Comparison of ENCODE assay signal across 26 cellular contexts in genomic region chr17:28523876-28524275, GRCh38. TPM values are rescaled to one million over a fixed set of nuclear protein-coding genes. Genes with fewer than 3 reads are reported as not detected.
A peak's percentile ranks its signal among the peaks of the same experiment; 100 is the strongest.
DNase-seq lines count a peak whose midpoint lies in the region; ATAC-seq and TF ChIP-seq lines count a peak whose summit lies in the region.
"Had no signal": no experiment of that assay in that cellular context is flagged by ENCODE, and none has a peak within 500 bp of the region (broad histone marks: within the 10 kb centered on the region; RNA-seq: fewer than 3 reads in every experiment).

No MANE protein-coding gene starts in this region.

- no peak overlapping the region for H3K4me2 ChIP-seq in mammary epithelial cell (ENCODE audit: insufficient read depth, low read depth, low read length)
- H3K4me2 ChIP-seq: BLaER1, GM23338, PC-9 had no signal

- H3K4me3 Mint-ChIP-seq in MCF 10A (ENCODE audit: unreplicated experiment) (no peak overlapping the region), nephron progenitor cell (peak overlapping the region; percentile 54)
- H3K4me3 Mint-ChIP-seq: CD4-positive, alpha-beta T cell; GM23338; H9; HFFc6 had no signal

- H3K9me3 ChIP-seq in mammary epithelial cell (replicated peaks; ENCODE audit: insufficient read depth, low read length) (no peaks in the 10 kb centered on the region), HEK293 (ENCODE audit: control insufficient read depth, insufficient read depth, low read depth, low read length) (no peaks in the 10 kb centered on the region), thyroid gland (no peaks in the 10 kb centered on the region), A673 (ENCODE audit: low read depth, low read length, poor library complexity, severe bottlenecking) (no peaks in the 10 kb centered on the region)
- H3K9me3 ChIP-seq: BLaER1, MG63 had no signal

- TF ChIP-seq POLR2A in thyroid gland (IDR thresholded peaks at IDR 0.05) = no peak

- whole genome bisulfite sequencing in mammary epithelial cell (ENCODE audit: low coverage, missing lambda C conversion rate) = 76% methylated on average over 8 of the region's 15 CpGs
- 72 to 80% methylated on average over 5 to 12 of the region's 15 CpGs for WGBS in thyroid gland, 2 donors

- no peaks in the 10 kb centered on the region for H3K36me3 ChIP-seq in mammary epithelial cell (ENCODE audit: insufficient read depth, low read length)
- no peaks in the 10 kb centered on the region for H3K36me3 ChIP-seq in HEK293 (ENCODE audit: control insufficient read depth in 2 of 2, insufficient read depth in 1 of 2, low read length in 2 of 2)
- H3K36me3 ChIP-seq in thyroid gland = no peaks in the 10 kb centered on the region
- no peaks in the 10 kb centered on the region for H3K36me3 ChIP-seq in A673 (ENCODE audit: insufficient read depth, low read length, poor library complexity, severe bottlenecking)
- H3K36me3 ChIP-seq: BLaER1, MG63 had no signal

- no peak overlapping the region for H3K9ac ChIP-seq in mammary epithelial cell (ENCODE audit: insufficient read depth, low read length)
- H3K9ac ChIP-seq: BLaER1 had no signal

- dilution Hi-C loops in mammary epithelial cell (cut with HindIII; ENCODE audit: low sequenced_read_pairs) = no loop called here

- CTCF ChIA-PET in MCF 10A (lab: Yijun Ruan, JAX) = no interaction called here
- CTCF ChIA-PET in mammary epithelial cell (lab: Charles Lee; ENCODE audit: low non-redundant PET) = no interaction called here
- CTCF ChIA-PET in HEK293 (lab: Yijun Ruan, JAX) = interaction anchor here (0.7 kb wide), 1 partner anchor 54 kb away, joined by 4 read pairs; no protein-coding TSS in a partner anchor
- CTCF ChIA-PET in A673 (lab: Charles Lee) = no interaction called here

- H2AFZ ChIP-seq in mammary epithelial cell (ENCODE audit: low read depth, low read length) = no peak overlapping the region
- H2AFZ ChIP-seq: GM23338, PC-9 had no signal

- H4K20me1 ChIP-seq in mammary epithelial cell (ENCODE audit: insufficient read depth, low read length) = no peaks in the 10 kb centered on the region
- H4K20me1 ChIP-seq: BLaER1 had no signal

- no peaks in the 10 kb centered on the region for H3K9me3 Mint-ChIP-seq in MCF 10A (ENCODE audit: unreplicated experiment)
- H3K9me3 Mint-ChIP-seq in nephron progenitor cell = no peaks in the 10 kb centered on the region
- H3K9me3 Mint-ChIP-seq: CD4-positive, alpha-beta T cell; GM23338; H9; HFFc6 had no signal

- peak overlapping the region; percentile 80 for H3K27ac Mint-ChIP-seq in MCF 10A (ENCODE audit: low read depth, unreplicated experiment)
- peak overlapping the region; percentile 92 for H3K27ac Mint-ChIP-seq in nephron progenitor cell
- H3K27ac Mint-ChIP-seq: CD4-positive, alpha-beta T cell; GM23338; HFFc6 had no signal

- no peaks in the 10 kb centered on the region for H3K79me2 ChIP-seq in mammary epithelial cell (ENCODE audit: insufficient read depth, low read length)

- no peaks in the 10 kb centered on the region for H3K27me3 Mint-ChIP-seq in MCF 10A (ENCODE audit: insufficient read depth, unreplicated experiment)
- H3K27me3 Mint-ChIP-seq in nephron progenitor cell (ENCODE audit: low read depth, poor library complexity) = peaks cover 7% of the 10 kb centered on the region
- H3K27me3 Mint-ChIP-seq: CD4-positive, alpha-beta T cell had no signal

- intact Hi-C loops in MCF 10A (cut with micrococcal nuclease) = no loop called here
- intact Hi-C loops in mammary epithelial cell (cut with micrococcal nuclease) = no loop called here
- intact Hi-C loops in thyroid gland (cut with DNase I) = no loop called here
- intact Hi-C loops in A673 (cut with micrococcal nuclease; ENCODE audit: unreplicated experiment) = no loop called here

- DNase-seq in MCF 10A (ENCODE audit: unreplicated experiment) = no peak
- DNase-seq in mammary epithelial cell = no peak
- no peak for DNase-seq in nephron progenitor cell
- peak; percentile 41 to 43 for DNase-seq in thyroid gland
- no peak for DNase-seq in A673 (ENCODE audit: low spot score)
- DNase-seq: CD4-positive, alpha-beta T cell; H9; HFFc6; KBM-7; MG63; NCI-H1105 treated with DMSO at 0.1 percent for 48 hours; NCI-H2029; NCI-H446 treated with DMSO at 0.1 percent for 48 hours; NCI-H526; NCI-H82; PC-9; SIG-M5 had no signal

- H3K36me3 Mint-ChIP-seq in MCF 10A (ENCODE audit: insufficient read depth, unreplicated experiment) = peaks cover 4% of the 10 kb centered on the region
- H3K36me3 Mint-ChIP-seq in nephron progenitor cell (ENCODE audit: low read depth) = no peaks in the 10 kb centered on the region

- H3K27me3 ChIP-seq in mammary epithelial cell (ENCODE audit: insufficient read depth, low read length) (no peaks in the 10 kb centered on the region), thyroid gland (no peaks in the 10 kb centered on the region), A673 (replicated peaks; ENCODE audit: insufficient read depth, low read depth, low read length, poor library complexity) (no peaks in the 10 kb centered on the region)
- H3K27me3 ChIP-seq: BLaER1, MG63 had no signal

- H3K4me1 ChIP-seq in mammary epithelial cell (ENCODE audit: insufficient read depth, low read length) = peaks cover 10% of the 10 kb centered on the region
- peaks cover 5% of the 10 kb centered on the region; the same call in 1 of the 2 replicates for H3K4me1 ChIP-seq in HEK293 (ENCODE audit: control insufficient read depth, insufficient read depth, low read length)
- peaks cover 53 to 76% of the 10 kb centered on the region in 2 donors for H3K4me1 ChIP-seq in thyroid gland
- no peaks in the 10 kb centered on the region for H3K4me1 ChIP-seq in A673 (ENCODE audit: insufficient read depth, low read length, poor library complexity, severe bottlenecking)

- H3K4me1 Mint-ChIP-seq in MCF 10A (ENCODE audit: insufficient read depth, unreplicated experiment) (peaks cover 33% of the 10 kb centered on the region), nephron progenitor cell (peaks cover 94% of the 10 kb centered on the region)

- H3K27ac ChIP-seq in mammary epithelial cell (ENCODE audit: insufficient read depth, low read depth, low read length) (no peak overlapping the region), HEK293 (ENCODE audit: extremely low read depth, low read depth, low read length) (no peak overlapping the region), thyroid gland (peak overlapping the region; percentile 90 to 95 (median 94)), A673 (ENCODE audit: low read depth, low read length, poor library complexity, severe bottlenecking) (no peak overlapping the region)
- H3K27ac ChIP-seq: PC-9, SK-N-MC had no signal

- POLR2A ChIA-PET in MCF 10A (lab: Yijun Ruan, JAX) (interaction anchor here (0.7 kb wide), 1 partner anchor 12 kb away, joined by 3 read pairs; no protein-coding TSS in a partner anchor), HEK293 (lab: Yijun Ruan, JAX) (no interaction called here), A673 (lab: Charles Lee; ENCODE audit: low non-redundant PET) (no interaction called here)

- BruUV-seq in MCF 10A (replicated peaks; lab: Mats Ljungman, UMichigan) (no TSS peak), mammary epithelial cell (replicated peaks; lab: Mats Ljungman, UMichigan) (no TSS peak), A673 (replicated peaks; lab: Mats Ljungman, UMichigan) (no TSS peak)

- H3K4me3 ChIP-seq in mammary epithelial cell (replicated peaks in 1 of 3; ENCODE audit: insufficient read depth in 1 of 3, low read depth in 2 of 3, low read length in 3 of 3) (no peak overlapping the region), HEK293 (ENCODE audit: low read depth, low read length) (no peak overlapping the region), thyroid gland (replicated peaks in 1 of 3) (no peak overlapping the region), A673 (ENCODE audit: low read depth, low read length, poor library complexity, severe bottlenecking) (no peak overlapping the region)
- H3K4me3 ChIP-seq: BLaER1, GM23338, MG63, PC-9, SK-N-MC had no signal

- ATAC-seq in HG03159 (IDR thresholded peaks at IDR 0.05; ENCODE audit: unreplicated experiment) = no peak
- ATAC-seq: GM23338 had no signal

- TF ChIP-seq CTCF in MCF 10A (IDR thresholded peaks at IDR 0.05; ENCODE audit: unreplicated experiment) (no peak), mammary epithelial cell (conservative IDR thresholded peaks at IDR 0.05 in 1 of 2, IDR thresholded peaks at IDR 0.05 in 1 of 2; ENCODE audit: extremely low read depth in 1 of 2, insufficient read depth in 1 of 2, low read depth in 1 of 2, low read length in 2 of 2) (no peak), HEK293 (tag by site-specific recombination; IDR thresholded peaks at IDR 0.05) (no peak), nephron progenitor cell (IDR thresholded peaks at IDR 0.05) (no peak), thyroid gland (IDR thresholded peaks at IDR 0.05) (no peak), A673 (conservative IDR thresholded peaks at IDR 0.05; ENCODE audit: low read depth, low read length) (no peak)

- in situ Hi-C loops in mammary epithelial cell (cut with MboI; ENCODE audit: low sequenced_read_pairs in 2 of 2) = no loop called here

TF ChIP-seq in HEK293, 187 proteins besides CTCF, POLR2A, EP300 and RAD21 (continues in another document):
- no peak for TF ChIP-seq ZNF529 (tag by site-specific recombination; IDR thresholded peaks at IDR 0.05; ENCODE audit: insufficient replicate concordance)
- TF ChIP-seq ZNF791 (tag by site-specific recombination; IDR thresholded peaks at IDR 0.05) = no peak

RNA-seq across cellular contexts. Expression of gene FOXN1, which starts 17.7 kb away (rescaled TPM):
- total RNA-seq in MCF 10A (2022) (not detected in 2 replicates), mammary epithelial cell (not detected), thyroid gland (under 1 TPM in 1 of 4 donors, not detected in 3; 0.34 TPM), A673 (2021) (not detected in 2 replicates)
- polyA plus RNA-seq in mammary epithelial cell = not detected
- not detected for polyA minus RNA-seq in mammary epithelial cell
- total RNA-seq: A172; CD4-positive, alpha-beta T cell; GM23338; H9; HFFc6; LHCN-M2; PC-9; RPMI7951 had no signal
- polyA plus RNA-seq: AG04450, GM23338 had no signal

RNA-seq across cellular contexts. Expression of gene UNC119, which starts 28.5 kb away (rescaled TPM):
- total RNA-seq in MCF 10A (2022) (12.5 and 13.7 TPM in 2 replicates), mammary epithelial cell (10 to 100 TPM; 26.3 to 27.5 TPM), thyroid gland (10 to 100 TPM; 29.8 to 43.9 (median 36.0) TPM), A673 (2021) (44.6 and 46.8 TPM in 2 replicates)
- 40.9 TPM for polyA plus RNA-seq in mammary epithelial cell
- 33.3 TPM for polyA minus RNA-seq in mammary epithelial cell

RNA-seq across cellular contexts. Expression of gene PIGS, which starts 47.4 kb away (rescaled TPM):
- 50.5 and 56.1 TPM in 2 replicates for total RNA-seq in MCF 10A (2022)
- 10 to 100 TPM; 45.0 to 56.2 TPM for total RNA-seq in mammary epithelial cell
- polyA plus RNA-seq in mammary epithelial cell = 59.1 TPM
- 125 TPM for polyA minus RNA-seq in mammary epithelial cell
- 100 to 1,000 TPM in 1 of 4 donors, 10 to 100 TPM in 3; 37.2 to 111 (median 74.7) TPM for total RNA-seq in thyroid gland
- total RNA-seq in A673 (2021) = 51.6 and 64.8 TPM in 2 replicates

RNA-seq across cellular contexts. Expression of gene SLC13A2, which starts 50.4 kb away (rescaled TPM):
- total RNA-seq in MCF 10A (2022) = not detected in 2 replicates
- total RNA-seq in mammary epithelial cell = not detected
- not detected for polyA plus RNA-seq in mammary epithelial cell
- polyA minus RNA-seq in mammary epithelial cell = not detected
- not detected for total RNA-seq in thyroid gland
- total RNA-seq in A673 (2021) = not detected in 2 replicates
- total RNA-seq: A172; CD4-positive, alpha-beta T cell; GM23338; H9; LHCN-M2; PC-9; RPMI7951 had no signal
- polyA plus RNA-seq: AG04450, GM23338 had no signal

RNA-seq across cellular contexts. Expression of gene ALDOC, which starts 52.8 kb away (rescaled TPM):
- total RNA-seq in MCF 10A (2022) (2.4 and 6.0 TPM in 2 replicates), mammary epithelial cell (10 to 100 TPM; 45.4 to 46.0 TPM), thyroid gland (10 to 100 TPM in 1 of 4 donors, 1 to 10 TPM in 3; 6.0 to 13.1 (median 8.7) TPM), A673 (2021) (9.7 and 12.0 TPM in 2 replicates)
- polyA plus RNA-seq in mammary epithelial cell = 163 TPM
- 262 TPM for polyA minus RNA-seq in mammary epithelial cell

Comparison
In these comparisons a context has a peak if more than half of its experiments do, and no peak if none do; other contexts are left out.
1. DNase-seq: peak in thyroid gland (2 of 2); none in MCF 10A (single experiment), mammary epithelial cell (single experiment), nephron progenitor cell (single experiment) and A673 (single experiment).
2. H3K27ac ChIP-seq: peak in thyroid gland (3 of 3); none in mammary epithelial cell (single experiment), HEK293 (single experiment) and A673 (single experiment).